9 cellular contexts compared by ENCODE assay signal in the genomic region with DNA sequence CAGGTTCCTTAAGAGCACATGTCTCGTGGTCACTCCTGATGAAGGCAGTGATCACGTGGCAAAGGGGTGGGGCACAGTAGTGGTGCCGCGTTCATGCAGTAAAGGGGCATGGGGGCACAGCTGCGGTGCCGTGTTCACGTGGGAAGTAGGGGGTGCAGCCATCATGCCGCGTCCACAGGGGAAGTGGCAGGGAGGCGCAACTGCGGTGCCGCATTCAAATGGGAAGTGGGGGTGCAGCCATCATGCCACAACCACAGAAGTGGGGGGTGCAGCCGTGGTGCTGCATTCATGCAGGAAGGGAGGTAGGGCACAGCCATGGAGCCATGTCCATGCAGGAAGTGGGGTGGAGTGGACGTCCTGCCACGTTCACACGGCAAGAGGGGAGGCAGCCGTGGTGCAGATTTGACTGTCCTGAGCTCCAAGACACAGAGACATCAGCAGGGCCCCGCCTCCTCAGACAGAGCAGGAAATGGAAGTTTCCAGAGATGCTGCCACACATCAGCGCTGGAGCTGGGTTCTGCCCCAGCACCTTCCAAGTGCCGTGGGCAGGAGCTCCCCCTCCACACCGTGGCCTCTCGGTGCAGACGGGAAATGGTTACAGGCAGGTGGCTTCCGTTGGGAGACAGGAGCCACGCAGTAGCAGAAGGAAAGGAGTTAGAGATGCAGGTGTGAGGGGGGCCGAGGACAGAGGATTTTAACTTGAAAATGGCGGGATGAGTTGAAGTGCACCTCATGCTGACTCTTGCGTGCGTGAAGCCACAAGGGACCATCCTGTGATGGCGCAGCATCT.
DNase-seq lines count a peak whose midpoint lies in the region; ATAC-seq and TF ChIP-seq lines count a peak whose summit lies in the region.
"Had no signal": no experiment of that assay in that cellular context is flagged by ENCODE, and none has a peak within 500 bp of the region (broad histone marks: within the 10 kb centered on the region; RNA-seq: fewer than 3 reads in every experiment).

No MANE protein-coding gene starts in this region.

- peaks cover 100% of the 10 kb centered on the region for H3K4me1 ChIP-seq in left ventricle myocardium inferior

- CTCF ChIA-PET in activated CD4-positive, alpha-beta memory T cell treated with anti-CD3 and anti-CD28 coated beads, Interleukin-2, amount 10 ng/mL, durations not matched to agents 7 days and 5 days (lab: Charles Lee), result interaction anchor here (1.3 to 3.7 kb wide), 3 partner anchors 18 to 567 kb away, joined by 4 to 14 read pairs (median 5); partner anchors contain the start of gene ZPBP

- peak overlapping the region; percentile 77 for H3K4me3 Mint-ChIP-seq in activated CD4-positive, alpha-beta memory T cell treated with anti-CD3 and anti-CD28 coated beads, Interleukin-2, amount 10 ng/mL, durations not matched to agents 7 days and 5 days

- ATAC-seq in HG02678 (IDR thresholded peaks at IDR 0.05; ENCODE audit: unreplicated experiment) (peak; percentile 20), HG02852 (IDR thresholded peaks at IDR 0.05; ENCODE audit: unreplicated experiment) (no peak), HG03378 (IDR thresholded peaks at IDR 0.05; ENCODE audit: unreplicated experiment) (no peak), GM18868 (IDR thresholded peaks at IDR 0.05; ENCODE audit: unreplicated experiment) (no peak)

- H3K4me1 Mint-ChIP-seq in activated CD4-positive, alpha-beta memory T cell treated with anti-CD3 and anti-CD28 coated beads, Interleukin-2, amount 10 ng/mL, durations not matched to agents 7 days and 5 days, result peaks cover 79% of the 10 kb centered on the region

- H3K36me3 ChIP-seq in left ventricle myocardium inferior, result no peaks in the 10 kb centered on the region

- no peak overlapping the region for H3K4me3 ChIP-seq in left ventricle myocardium inferior
- H3K4me3 ChIP-seq: dorsolateral prefrontal cortex had no signal

- H3K27me3 ChIP-seq in left ventricle myocardium inferior (ENCODE audit: low read depth), result no peaks in the 10 kb centered on the region
- H3K27me3 ChIP-seq: dorsolateral prefrontal cortex had no signal

- H3K9me3 Mint-ChIP-seq in activated CD4-positive, alpha-beta memory T cell treated with anti-CD3 and anti-CD28 coated beads, Interleukin-2, amount 10 ng/mL, durations not matched to agents 7 days and 5 days, result no peaks in the 10 kb centered on the region

- peaks cover 4% of the 10 kb centered on the region for H3K27me3 Mint-ChIP-seq in activated CD4-positive, alpha-beta memory T cell treated with anti-CD3 and anti-CD28 coated beads, Interleukin-2, amount 10 ng/mL, durations not matched to agents 7 days and 5 days

- TF ChIP-seq CTCF in left ventricle myocardium inferior (IDR thresholded peaks at IDR 0.05; ENCODE audit: borderline replicate concordance), result no peak

- H3K9me3 ChIP-seq in left ventricle myocardium inferior (replicated peaks), result no peaks in the 10 kb centered on the region

- peak overlapping the region; percentile 7 for H3K27ac ChIP-seq in left ventricle myocardium inferior (replicated peaks)
- H3K27ac ChIP-seq: dorsolateral prefrontal cortex had no signal

- intact Hi-C loops in left ventricle myocardium inferior (cut with micrococcal nuclease), result no loop called here

- POLR2A ChIA-PET in activated CD4-positive, alpha-beta memory T cell treated with anti-CD3 and anti-CD28 coated beads, Interleukin-2, amount 10 ng/mL, durations not matched to agents 7 days and 5 days (lab: Charles Lee), result interaction anchor here (1.0 to 3.2 kb wide), 10 partner anchors 9 to 393 kb away, joined by 3 to 10 read pairs (median 4); no protein-coding TSS in a partner anchor

- H3K36me3 Mint-ChIP-seq in activated CD4-positive, alpha-beta memory T cell treated with anti-CD3 and anti-CD28 coated beads, Interleukin-2, amount 10 ng/mL, durations not matched to agents 7 days and 5 days (ENCODE audit: low read depth), result peaks cover 2% of the 10 kb centered on the region

- H3K27ac Mint-ChIP-seq in activated CD4-positive, alpha-beta memory T cell treated with anti-CD3 and anti-CD28 coated beads, Interleukin-2, amount 10 ng/mL, durations not matched to agents 7 days and 5 days, result peak overlapping the region; percentile 96

- DNase-seq in activated CD4-positive, alpha-beta memory T cell treated with anti-CD3 and anti-CD28 coated beads, Interleukin-2, amount 10 ng/mL, durations not matched to agents 7 days and 5 days, result peak; percentile 78
- DNase-seq in left ventricle myocardium inferior (no peak), NCI-H1048 (lab: John Stamatoyannopoulos, UW) (no peak)
- peak; percentile 13 for DNase-seq in stimulated activated CD8-positive, alpha-beta memory T cell treated with anti-CD3 and anti-CD28 coated beads, Interleukin-4, amount 100 ng/mL, for 4 hours (ENCODE audit: low read depth in 2 of 2, low spot score in 1 of 2)

Comparison
In these comparisons a context has a peak if more than half of its experiments do, and no peak if none do; other contexts are left out.
1. DNase-seq: peak in activated CD4-positive, alpha-beta memory T cell treated with anti-CD3 and anti-CD28 coated beads, Interleukin-2, amount 10 ng/mL, durations not matched to agents 7 days and 5 days (single experiment) and stimulated activated CD8-positive, alpha-beta memory T cell treated with anti-CD3 and anti-CD28 coated beads, Interleukin-4, amount 100 ng/mL, for 4 hours (2 of 2); none in left ventricle myocardium inferior (single experiment) and NCI-H1048 (single experiment).